In genomic region chr10:75223507-75223906, GRCh38 we compare ENCODE assay signal across 11 cellular contexts. TPM values are rescaled to one million over a fixed set of nuclear protein-coding genes. Genes with fewer than 3 reads are reported as not detected.
DNase-seq lines count a peak whose midpoint lies in the region; ATAC-seq, FAIRE-seq and TF ChIP-seq lines count a peak whose summit lies in the region.
"Had no signal": no experiment of that assay in that cellular context is flagged by ENCODE, and none has a peak within 500 bp of the region (broad histone marks: within the 10 kb centered on the region; RNA-seq: fewer than 3 reads in every experiment).

No MANE protein-coding gene starts in this region.

- TF ChIP-seq CTCF in K562 (IDR thresholded peaks at IDR 0.05 in 2 of 3, conservative IDR thresholded peaks at IDR 0.05 in 1 of 3; ENCODE audit: insufficient read depth in 2 of 3, low read depth in 1 of 3, low read length in 3 of 3), result no peak
- no peak for TF ChIP-seq CTCF in mesothelial cell of epicardium (IDR thresholded peaks at IDR 0.05; ENCODE audit: unreplicated experiment)
- TF ChIP-seq CTCF in thoracic aorta (IDR thresholded peaks at IDR 0.05), result no peak

- 93% methylated on average over 2 of the region's 2 CpGs for WGBS in K562 (ENCODE audit: insufficient coverage, low coverage, missing lambda C conversion rate)

- TF ChIP-seq EP300 in K562 (IDR thresholded peaks at IDR 0.05; ENCODE audit: low read length), result no peak

- no peak overlapping the region for H3K4me2 ChIP-seq in K562 (ENCODE audit: insufficient read depth, low read length)

- H3K27ac Mint-ChIP-seq in activated naive CD4-positive, alpha-beta T cell treated with anti-CD3 and anti-CD28 coated beads, Interleukin-2, amount 50 U/mL, for 24 hours, result peak overlapping the region; percentile 62
- peak overlapping the region; percentile 94 for H3K27ac Mint-ChIP-seq in mesothelial cell of epicardium

- H3K4me1 ChIP-seq in K562 (replicated peaks in 1 of 2; ENCODE audit: control insufficient read depth in 2 of 2, insufficient read depth in 2 of 2, low read length in 2 of 2) (no peaks in the 10 kb centered on the region), thoracic aorta (ENCODE audit: control insufficient read depth in 1 of 2, low read depth in 2 of 2) (peaks cover 25 to 51% of the 10 kb centered on the region in 2 donors)

- H3K79me2 ChIP-seq in K562 (ENCODE audit: control insufficient read depth, insufficient read depth, low read length), result peaks cover 86% of the 10 kb centered on the region

- H3K36me3 Mint-ChIP-seq in activated naive CD4-positive, alpha-beta T cell treated with anti-CD3 and anti-CD28 coated beads, Interleukin-2, amount 50 U/mL, for 24 hours, result peaks cover 11% of the 10 kb centered on the region
- peaks cover 32% of the 10 kb centered on the region for H3K36me3 Mint-ChIP-seq in mesothelial cell of epicardium

- no peak overlapping the region for H3K4me3 Mint-ChIP-seq in activated naive CD4-positive, alpha-beta T cell treated with anti-CD3 and anti-CD28 coated beads, Interleukin-2, amount 50 U/mL, for 24 hours
- no peak overlapping the region for H3K4me3 Mint-ChIP-seq in mesothelial cell of epicardium

- CTCF ChIA-PET in K562 (lab: Yijun Ruan, JAX; ENCODE audit: low intra/inter-chr PET ratio), result no interaction called here

- H3K27me3 ChIP-seq in K562 (ENCODE audit: control insufficient read depth in 2 of 2, insufficient read depth in 2 of 2, low read length in 2 of 2) (no peaks in the 10 kb centered on the region), thoracic aorta (replicated peaks; ENCODE audit: insufficient read depth) (no peaks in the 10 kb centered on the region)

- no peaks in the 10 kb centered on the region for H3K9me3 Mint-ChIP-seq in activated naive CD4-positive, alpha-beta T cell treated with anti-CD3 and anti-CD28 coated beads, Interleukin-2, amount 50 U/mL, for 24 hours
- H3K9me3 Mint-ChIP-seq in mesothelial cell of epicardium, result no peaks in the 10 kb centered on the region

- intact Hi-C loops in K562 (cut with micrococcal nuclease), result no loop called here

- no peaks in the 10 kb centered on the region for H3K9me3 ChIP-seq in K562 (replicated peaks; ENCODE audit: control insufficient read depth, insufficient read depth, low read depth, low read length)
- no peaks in the 10 kb centered on the region for H3K9me3 ChIP-seq in thoracic aorta

- DNase-seq in activated naive CD4-positive, alpha-beta T cell treated with anti-CD3 and anti-CD28 coated beads, Interleukin-2, amount 50 U/mL, for 16 hours, result no peak
- no peak for DNase-seq in K562 (ENCODE audit: extremely low read depth in 1 of 4, low spot score in 3 of 4)
- DNase-seq in mesothelial cell of epicardium (ENCODE audit: low spot score in 2 of 2, unreplicated experiment in 2 of 2), result no peak
- DNase-seq in thoracic aorta (ENCODE audit: low spot score), result no peak
- DNase-seq in HPDE6-E6E7 (ENCODE audit: extremely low spot score), result no peak
- DNase-seq in activated CD4-positive, alpha-beta T cell treated with anti-CD3 and anti-CD28 coated beads for 4 hours, result no peak
- no peak for DNase-seq in H4 (ENCODE audit: low spot score)
- DNase-seq: effector CD8-positive, alpha-beta T cell; GOT3; NCI-H1436 treated with DMSO at 0.1 percent for 48 hours had no signal

- no peak for ATAC-seq in K562
- no peak for ATAC-seq in thoracic aorta (ENCODE audit: insufficient number of reproducible peaks, low FRiP score, low read depth)

- no peak overlapping the region for H3K9ac ChIP-seq in K562 (ENCODE audit: insufficient read depth in 1 of 2, low read depth in 2 of 2, low read length in 2 of 2)

- H3K9me1 ChIP-seq in K562 (ENCODE audit: control insufficient read depth, insufficient read depth, low read length), result no peaks in the 10 kb centered on the region

- FAIRE-seq in K562 (lab: Jason Lieb, UNC), result no peak

- TF ChIP-seq RAD21 in K562 (CRISPR knock-in tag; conservative IDR thresholded peaks at IDR 0.05 in 1 of 2, IDR thresholded peaks at IDR 0.05 in 1 of 2), result no peak

- POLR2A ChIA-PET in K562 (lab: Yijun Ruan, JAX), result interaction anchor here (1.2 to 6.1 kb wide), 6 partner anchors 8 to 34 kb away, joined by 3 to 41 read pairs (median 4); partner anchors contain the start of gene VDAC2

- peaks cover 35% of the 10 kb centered on the region for H4K20me1 ChIP-seq in K562 (replicated peaks; ENCODE audit: control insufficient read depth, insufficient read depth, low read length)

- H3K4me3 ChIP-seq in K562 (no peak overlapping the region), thoracic aorta (no peak overlapping the region)

- TF ChIP-seq POLR2A in K562 (conservative IDR thresholded peaks at IDR 0.05), result no peak

- no peak overlapping the region for H2AFZ ChIP-seq in K562 (ENCODE audit: low read depth, low read length)

- in situ Hi-C loops in K562 (cut with MboI), result no loop called here

- peaks cover 63% of the 10 kb centered on the region for H3K4me1 Mint-ChIP-seq in activated naive CD4-positive, alpha-beta T cell treated with anti-CD3 and anti-CD28 coated beads, Interleukin-2, amount 50 U/mL, for 24 hours
- H3K4me1 Mint-ChIP-seq in mesothelial cell of epicardium, result peaks cover 45% of the 10 kb centered on the region

- no peaks in the 10 kb centered on the region for H3K27me3 Mint-ChIP-seq in activated naive CD4-positive, alpha-beta T cell treated with anti-CD3 and anti-CD28 coated beads, Interleukin-2, amount 50 U/mL, for 24 hours
- H3K27me3 Mint-ChIP-seq in mesothelial cell of epicardium (ENCODE audit: low read depth), result no peaks in the 10 kb centered on the region

- no TSS peak for BruUV-seq in K562 (replicated peaks; lab: Mats Ljungman, UMichigan)

- H3K36me3 ChIP-seq in K562 (ENCODE audit: control insufficient read depth, insufficient read depth, low read length), result peaks cover 93% of the 10 kb centered on the region
- H3K36me3 ChIP-seq in thoracic aorta, result peaks cover 42% of the 10 kb centered on the region

- H3K27ac ChIP-seq in K562 (ENCODE audit: extremely low read depth, low read depth, low read length), result no peak overlapping the region
- H3K27ac ChIP-seq in thoracic aorta, result peak overlapping the region; percentile 80 to 90

TF ChIP-seq in K562, 482 proteins besides CTCF, POLR2A, EP300 and RAD21:
- TF ChIP-seq MED1 (CRISPR knock-in tag; IDR thresholded peaks at IDR 0.05; ENCODE audit: borderline replicate concordance) (no peak), POLR2AphosphoS5 (IDR thresholded peaks at IDR 0.05; ENCODE audit: control insufficient read depth, insufficient read depth, low read depth, low read length) (peak; percentile 22; the same call in 1 of the 2 replicates), GABPB1 (CRISPR knock-in tag; IDR thresholded peaks at IDR 0.05) (no peak), ZEB2 (IDR thresholded peaks at IDR 0.05) (no peak), NCOA6 (IDR thresholded peaks at IDR 0.05) (no peak), MTA3 (IDR thresholded peaks at IDR 0.05; ENCODE audit: borderline replicate concordance) (no peak)

RNA-seq across cellular contexts. Expression of gene COMTD1, which starts 12.2 kb away (rescaled TPM):
- 9.9 and 40.2 TPM in 2 replicates for total RNA-seq in K562 (2011; cell fraction: chromatin; rRNA removed; ENCODE audit: low replicate concordance)
- 75.5 and 100 TPM in 2 replicates for total RNA-seq in K562 (2011; cell fraction: nucleolus; rRNA removed)
- 30.5 and 32.2 TPM in 2 replicates for total RNA-seq in K562 (2011; cell fraction: nucleoplasm; rRNA removed)
- total RNA-seq in K562 (2014; rRNA removed) (112 and 115 TPM in 2 replicates), K562 (2014; rRNA removed; fragmentation: Illumina TruSeq; extraction: Trizol) (3.2 and 5.0 TPM in 2 replicates), K562 (2015; rRNA removed; fragmentation: Illumina TruSeq; extraction: Trizol) (18.5 and 21.3 TPM in 2 replicates), K562 (2021) (79.9 and 82.9 TPM in 2 replicates), mesothelial cell of epicardium (13.9 to 14.7 TPM (median 13.9 TPM) in 3 replicates), thoracic aorta (10 to 100 TPM; 19.0 to 35.6 TPM)
- polyA plus RNA-seq in K562 (2011; rRNA removed) (13.7 and 19.5 TPM in 2 replicates), K562 (2014; fragmentation: Illumina TruSeq; extraction: Trizol) (4.0 and 11.3 TPM in 2 replicates), K562 (2014; fragmentation: Nextera tagmentation; extraction: Ambion mirVana) (1 to 10 TPM in 1 of 2 experiments, under 1 TPM in 1; 0.41 to 1.4 TPM), K562 (2014; rRNA removed) (89.4 and 98.3 TPM in 2 replicates)
- polyA plus RNA-seq in K562 (2011; cell fraction: cytosol; rRNA removed), result 22.6 and 106 TPM in 2 replicates
- polyA plus RNA-seq in K562 (2011; cell fraction: nucleus; rRNA removed), result 73.7 and 157 TPM in 2 replicates
- 39.2 and 59.3 TPM in 2 replicates for polyA plus RNA-seq in K562 (2012)
- 1.0 and 2.8 TPM in 2 replicates for polyA minus RNA-seq in K562 (2011; rRNA and poly(A)+ RNA removed)
- 9.5 and 13.7 TPM in 2 replicates for polyA minus RNA-seq in K562 (2011; cell fraction: cytosol; rRNA and poly(A)+ RNA removed)
- polyA minus RNA-seq in K562 (2011; cell fraction: nucleus; rRNA and poly(A)+ RNA removed), result 17.2 and 17.6 TPM in 2 replicates
- total RNA-seq in H4 (2014; rRNA removed; shearing (Covaris generic)), result 7.9 and 19.9 TPM in 2 replicates

RNA-seq across cellular contexts. Expression of gene VDAC2, which starts 12.9 kb away (rescaled TPM):
- total RNA-seq in K562 (2011; cell fraction: chromatin; rRNA removed; ENCODE audit: low replicate concordance), result 126 and 193 TPM in 2 replicates
- total RNA-seq in K562 (2011; cell fraction: nucleolus; rRNA removed), result 95.3 and 108 TPM in 2 replicates
- 134 and 160 TPM in 2 replicates for total RNA-seq in K562 (2011; cell fraction: nucleoplasm; rRNA removed)
- total RNA-seq in K562 (2014; rRNA removed) (188 and 201 TPM in 2 replicates), K562 (2014; rRNA removed; fragmentation: Illumina TruSeq; extraction: Trizol) (450 and 500 TPM in 2 replicates), K562 (2015; rRNA removed; fragmentation: Illumina TruSeq; extraction: Trizol) (331 and 336 TPM in 2 replicates), K562 (2021) (398 and 422 TPM in 2 replicates), mesothelial cell of epicardium (144 to 154 TPM (median 149 TPM) in 3 replicates), thoracic aorta (10 to 100 TPM; 93.3 to 98.0 TPM)
- polyA plus RNA-seq in K562 (2011; rRNA removed) (139 and 166 TPM in 2 replicates), K562 (2014; fragmentation: Illumina TruSeq; extraction: Trizol) (379 and 424 TPM in 2 replicates), K562 (2014; fragmentation: Nextera tagmentation; extraction: Ambion mirVana) (100 to 1,000 TPM; 208 to 250 TPM), K562 (2014; rRNA removed) (198 and 219 TPM in 2 replicates)
- polyA plus RNA-seq in K562 (2011; cell fraction: cytosol; rRNA removed), result 67.4 and 154 TPM in 2 replicates
- 117 and 202 TPM in 2 replicates for polyA plus RNA-seq in K562 (2011; cell fraction: nucleus; rRNA removed)
- 354 and 375 TPM in 2 replicates for polyA plus RNA-seq in K562 (2012)
- polyA minus RNA-seq in K562 (2011; rRNA and poly(A)+ RNA removed), result 177 and 198 TPM in 2 replicates
- polyA minus RNA-seq in K562 (2011; cell fraction: cytosol; rRNA and poly(A)+ RNA removed), result 116 and 122 TPM in 2 replicates
- 47.5 and 87.7 TPM in 2 replicates for polyA minus RNA-seq in K562 (2011; cell fraction: nucleus; rRNA and poly(A)+ RNA removed)
- total RNA-seq in H4 (2014; rRNA removed; shearing (Covaris generic)), result 230 and 259 TPM in 2 replicates
